In genomic region chr18:73168171-73168570, GRCh38 we compare ENCODE assay signal across 30 cellular contexts.
"Had no signal": no experiment of that assay in that cellular context is flagged by ENCODE, and none has a peak within 500 bp of the region (broad histone marks: within the 10 kb centered on the region; RNA-seq: fewer than 3 reads in every experiment).

No MANE protein-coding gene starts in this region.

- H3K27me3 Mint-ChIP-seq: activated CD4-positive, alpha-beta memory T cell treated with anti-CD3 and anti-CD28 coated beads for 36 hours; activated CD4-positive, alpha-beta T cell treated with anti-CD3 and anti-CD28 coated beads, Interleukin-2, amount 10 ng/mL, durations not matched to agents 24 days and 14 days; activated naive CD4-positive, alpha-beta T cell treated with anti-CD3 and anti-CD28 coated beads, Interleukin-2, amount 10 ng/mL, durations not matched to agents 7 days and 5 days; activated naive CD8-positive, alpha-beta T cell treated with anti-CD3 and anti-CD28 coated beads, Interleukin-2, amount 10 ng/mL, durations not matched to agents 7 days and 5 days; activated T-cell treated with anti-CD3 and anti-CD28 coated beads, Interleukin-2, amount 50 U/mL, for 24 hours had no signal

- H3K4me1 ChIP-seq: ascending aorta, esophagus muscularis mucosa, heart right ventricle, left lung, lower lobe of right lung, right lobe of liver, testis, transverse colon had no signal

- H3K9me3 Mint-ChIP-seq: activated CD4-positive, alpha-beta memory T cell treated with anti-CD3 and anti-CD28 coated beads for 36 hours; activated CD4-positive, alpha-beta T cell treated with anti-CD3 and anti-CD28 coated beads, Interleukin-2, amount 10 ng/mL, durations not matched to agents 24 days and 14 days; activated T-cell treated with anti-CD3 and anti-CD28 coated beads, Interleukin-2, amount 50 U/mL, for 24 hours; nephron had no signal

- H3K27ac Mint-ChIP-seq: activated CD4-positive, alpha-beta memory T cell treated with anti-CD3 and anti-CD28 coated beads for 36 hours; activated CD4-positive, alpha-beta T cell treated with anti-CD3 and anti-CD28 coated beads, Interleukin-2, amount 10 ng/mL, durations not matched to agents 24 days and 14 days; activated naive CD4-positive, alpha-beta T cell treated with anti-CD3 and anti-CD28 coated beads, Interleukin-2, amount 10 ng/mL, durations not matched to agents 7 days and 5 days; activated naive CD8-positive, alpha-beta T cell treated with anti-CD3 and anti-CD28 coated beads, Interleukin-2, amount 10 ng/mL, durations not matched to agents 7 days and 5 days; activated T-cell treated with anti-CD3 and anti-CD28 coated beads, Interleukin-2, amount 50 U/mL, for 24 hours; brain; nephron had no signal

- H3K27me3 ChIP-seq: ascending aorta, cardiac muscle cell, esophagus muscularis mucosa, heart right ventricle, left lung, right lobe of liver, testis, transverse colon had no signal

- H3K36me3 ChIP-seq: ascending aorta, cardiac muscle cell, esophagus muscularis mucosa, heart right ventricle, left lung, lower lobe of right lung, right lobe of liver, transverse colon, WERI-Rb-1 had no signal

- H3K9me3 ChIP-seq: ascending aorta, esophagus muscularis mucosa, right lobe of liver, testis, transverse colon had no signal

- ATAC-seq: heart right ventricle; left lung; lower lobe of right lung; right lobe of liver; stimulated activated naive CD8-positive, alpha-beta T cell treated with anti-CD3 and anti-CD28 coated beads, Interleukin-15, Interleukin-2, amounts not matched to agents 100 U/mL and 50 U/mL, for 24 hours had no signal

- H3K4me3 ChIP-seq: ascending aorta, cardiac muscle cell, esophagus muscularis mucosa, heart right ventricle, left lung, lower lobe of right lung, right lobe of liver, testis, transverse colon had no signal

- H3K36me3 Mint-ChIP-seq: activated CD4-positive, alpha-beta memory T cell treated with anti-CD3 and anti-CD28 coated beads for 36 hours; activated naive CD4-positive, alpha-beta T cell treated with anti-CD3 and anti-CD28 coated beads, Interleukin-2, amount 10 ng/mL, durations not matched to agents 7 days and 5 days; activated naive CD8-positive, alpha-beta T cell treated with anti-CD3 and anti-CD28 coated beads, Interleukin-2, amount 10 ng/mL, durations not matched to agents 7 days and 5 days; brain had no signal

- H3K27ac ChIP-seq: ascending aorta, cardiac muscle cell, esophagus muscularis mucosa, heart right ventricle, left lung, lower lobe of right lung, right lobe of liver, testis, transverse colon, WERI-Rb-1 had no signal

- H3K4me3 Mint-ChIP-seq: activated CD4-positive, alpha-beta memory T cell treated with anti-CD3 and anti-CD28 coated beads for 36 hours; activated CD4-positive, alpha-beta T cell treated with anti-CD3 and anti-CD28 coated beads, Interleukin-2, amount 10 ng/mL, durations not matched to agents 24 days and 14 days; activated naive CD4-positive, alpha-beta T cell treated with anti-CD3 and anti-CD28 coated beads, Interleukin-2, amount 10 ng/mL, durations not matched to agents 7 days and 5 days; activated naive CD8-positive, alpha-beta T cell treated with anti-CD3 and anti-CD28 coated beads, Interleukin-2, amount 10 ng/mL, durations not matched to agents 7 days and 5 days; activated T-cell treated with anti-CD3 and anti-CD28 coated beads, Interleukin-2, amount 50 U/mL, for 24 hours; brain; nephron had no signal

- DNase-seq: activated CD4-positive, alpha-beta memory T cell treated with anti-CD3 and anti-CD28 coated beads for 36 hours; activated CD4-positive, alpha-beta T cell treated with anti-CD3 and anti-CD28 coated beads, Interleukin-2, amount 10 ng/mL, durations not matched to agents 24 days and 14 days; activated CD4-positive, CD25-positive, alpha-beta regulatory T cell treated with anti-CD3 and anti-CD28 coated beads, Interleukin-2, amount 50 U/mL, for 72 hours; activated CD8-positive, alpha-beta memory T cell treated with anti-CD3 and anti-CD28 coated beads, Interleukin-2, amount 50 U/mL, for 48 hours; activated gamma-delta T cell; activated naive CD4-positive, alpha-beta T cell treated with anti-CD3 and anti-CD28 coated beads, Interleukin-2, amount 10 ng/mL, durations not matched to agents 7 days and 5 days; activated naive CD8-positive, alpha-beta T cell treated with anti-CD3 and anti-CD28 coated beads, Interleukin-2, amount 10 ng/mL, durations not matched to agents 7 days and 5 days; activated T-cell treated with anti-CD3 and anti-CD28 coated beads, Interleukin-2, amount 50 U/mL, for 24 hours; cerebellar nuclear complex; cortex of kidney; foreskin melanocyte; heart right ventricle; kidney glomerular epithelial cell; left lung; lower lobe of right lung; mesenchymal stem cell; posterior cingulate gyrus; right lobe of liver; stimulated activated CD4-positive, alpha-beta T cell treated with anti-CD3 and anti-CD28 coated beads, Interleukin-12 subunit alpha, Interleukin-12 subunit beta, amount 100 ng/mL, for 4 hours; stimulated activated CD4-positive, alpha-beta T cell treated with anti-CD3 and anti-CD28 coated beads, Interleukin-4, amount 100 ng/mL, for 1 hour; stimulated activated naive CD8-positive, alpha-beta T cell treated with anti-CD3 and anti-CD28 coated beads, Interleukin-15, Interleukin-2, amounts not matched to agents 100 U/mL and 50 U/mL, for 24 hours; T1000; testis; transverse colon; WERI-Rb-1 had no signal

- H3K4me1 Mint-ChIP-seq: activated CD4-positive, alpha-beta T cell treated with anti-CD3 and anti-CD28 coated beads, Interleukin-2, amount 10 ng/mL, durations not matched to agents 24 days and 14 days; activated naive CD4-positive, alpha-beta T cell treated with anti-CD3 and anti-CD28 coated beads, Interleukin-2, amount 10 ng/mL, durations not matched to agents 7 days and 5 days; activated naive CD8-positive, alpha-beta T cell treated with anti-CD3 and anti-CD28 coated beads, Interleukin-2, amount 10 ng/mL, durations not matched to agents 7 days and 5 days; brain; nephron had no signal
